ENCODE assay signal across 8 cellular contexts in genomic region chr7:100407285-100408180, GRCh38. TPM values are rescaled to one million over a fixed set of nuclear protein-coding genes. Genes with fewer than 3 reads are reported as not detected.
DNase-seq lines count a peak whose midpoint lies in the region; ATAC-seq and TF ChIP-seq lines count a peak whose summit lies in the region.

No MANE protein-coding gene starts in this region.

- H3K4me1 ChIP-seq in right atrium auricular region (no peaks in the 10 kb centered on the region), Peyer's patch (no peaks in the 10 kb centered on the region)

- TF ChIP-seq POLR2A in Peyer's patch (IDR thresholded peaks at IDR 0.05), result no peak

- H3K36me3 ChIP-seq in right atrium auricular region, result no peaks in the 10 kb centered on the region
- no peaks in the 10 kb centered on the region for H3K36me3 ChIP-seq in Peyer's patch

- no peaks in the 10 kb centered on the region for H3K27me3 ChIP-seq in right atrium auricular region
- H3K27me3 ChIP-seq in Peyer's patch, result no peaks in the 10 kb centered on the region

- no peak overlapping the region for H3K27ac ChIP-seq in right atrium auricular region
- H3K27ac ChIP-seq in Peyer's patch, result no peak overlapping the region

- no peak overlapping the region for H3K4me3 ChIP-seq in right atrium auricular region
- no peak overlapping the region for H3K4me3 ChIP-seq in Peyer's patch

- H3K9me3 ChIP-seq in right atrium auricular region (no peaks in the 10 kb centered on the region), Peyer's patch (no peaks in the 10 kb centered on the region)

- TF ChIP-seq CTCF in right atrium auricular region (IDR thresholded peaks at IDR 0.05) (peak in 1 of 2 donors; percentile 64), Peyer's patch (IDR thresholded peaks at IDR 0.05) (peak; percentile 44 to 86 (median 58))

- DNase-seq in Right ventricle myocardium superior (no peak), right atrium auricular region (ENCODE audit: low spot score) (no peak), HT1080 (ENCODE audit: low read depth) (peak; percentile 75), Peyer's patch (peak in 1 of 3 donors; percentile 36), amniotic stem cell (lab: John Stamatoyannopoulos, UW) (peak; percentile 69), iPS-NIHi11 (ENCODE audit: low spot score) (peak; percentile 69)
- peak; percentile 33 to 46 for DNase-seq in stimulated activated CD4-positive, alpha-beta T cell treated with anti-CD3 and anti-CD28 coated beads, Interleukin-2, amount 100 ng/mL, for 24 hours

- intact Hi-C loops in Right ventricle myocardium superior (cut with DNase I), result no loop called here

- ATAC-seq in Right ventricle myocardium superior (ENCODE audit: poor library complexity), result peak; percentile 70
- ATAC-seq in GM21381 (IDR thresholded peaks at IDR 0.05; ENCODE audit: unreplicated experiment), result no peak

RNA-seq across cellular contexts. Expression of gene ZCWPW1, which starts 21.0 kb away (rescaled TPM):
- total RNA-seq in Right ventricle myocardium superior, result 5.4 TPM
- 1 to 10 TPM; 2.1 to 8.5 TPM for total RNA-seq in right atrium auricular region
- 1.0 and 1.1 TPM in 2 replicates for total RNA-seq in HT1080 (2014; rRNA removed; shearing (Covaris generic))
- 0.76 and 0.95 TPM in 2 replicates for polyA plus RNA-seq in HT1080 (2015; cell fraction: cytosol; rRNA removed)
- polyA plus RNA-seq in HT1080 (2015; cell fraction: nucleus; rRNA removed), result 1.9 and 3.5 TPM in 2 replicates
- 10 to 100 TPM in 1 of 4 donors, 1 to 10 TPM in 3; 1.8 to 19.8 (median 3.6) TPM for total RNA-seq in Peyer's patch

RNA-seq across cellular contexts. Expression of gene MEPCE, which starts 22.1 kb away (rescaled TPM):
- 22.2 TPM for total RNA-seq in Right ventricle myocardium superior
- total RNA-seq in right atrium auricular region, result 10 to 100 TPM; 12.6 to 21.9 TPM
- total RNA-seq in HT1080 (2014; rRNA removed; shearing (Covaris generic)), result 69.7 and 86.6 TPM in 2 replicates
- 33.8 and 37.4 TPM in 2 replicates for polyA plus RNA-seq in HT1080 (2015; cell fraction: cytosol; rRNA removed)
- polyA plus RNA-seq in HT1080 (2015; cell fraction: nucleus; rRNA removed), result 56.3 and 60.9 TPM in 2 replicates
- total RNA-seq in Peyer's patch, result 10 to 100 TPM; 17.3 to 46.3 (median 32.2) TPM

RNA-seq across cellular contexts. Expression of gene PPP1R35, which starts 28.8 kb away (rescaled TPM):
- total RNA-seq in Right ventricle myocardium superior (10.9 TPM), right atrium auricular region (10 to 100 TPM; 18.7 to 20.2 TPM), Peyer's patch (10 to 100 TPM; 44.8 to 67.7 (median 49.0) TPM)
- total RNA-seq in HT1080 (2014; rRNA removed; shearing (Covaris generic)), result 47.7 and 64.3 TPM in 2 replicates
- polyA plus RNA-seq in HT1080 (2015; cell fraction: cytosol; rRNA removed), result 51.0 and 63.9 TPM in 2 replicates
- 125 and 197 TPM in 2 replicates for polyA plus RNA-seq in HT1080 (2015; cell fraction: nucleus; rRNA removed)

RNA-seq across cellular contexts. Expression of gene PILRA, which starts 34.2 kb away (rescaled TPM):
- total RNA-seq in Right ventricle myocardium superior (3.6 TPM), right atrium auricular region (1 to 10 TPM; 2.6 to 6.2 TPM), Peyer's patch (1 to 10 TPM; 5.8 to 9.5 (median 5.9) TPM)
- total RNA-seq in HT1080 (2014; rRNA removed; shearing (Covaris generic)), result 0.61 and 1.2 TPM in 2 replicates
- polyA plus RNA-seq in HT1080 (2015; cell fraction: cytosol; rRNA removed), result 0.09 and 0.19 TPM in 2 replicates
- polyA plus RNA-seq in HT1080 (2015; cell fraction: nucleus; rRNA removed), result 7.2 and 8.7 TPM in 2 replicates

RNA-seq across cellular contexts. Expression of gene PILRB, which starts 49.6 kb away (rescaled TPM):
- total RNA-seq in Right ventricle myocardium superior, result 8.8 TPM
- 1 to 10 TPM; 9.3 to 9.8 TPM for total RNA-seq in right atrium auricular region
- total RNA-seq in HT1080 (2014; rRNA removed; shearing (Covaris generic)), result 21.5 and 23.4 TPM in 2 replicates
- 11.6 and 11.8 TPM in 2 replicates for polyA plus RNA-seq in HT1080 (2015; cell fraction: cytosol; rRNA removed)
- polyA plus RNA-seq in HT1080 (2015; cell fraction: nucleus; rRNA removed), result 237 and 253 TPM in 2 replicates
- 100 to 1,000 TPM in 3 of 4 donors, 10 to 100 TPM in 1; 73.6 to 179 (median 150) TPM for total RNA-seq in Peyer's patch

Comparison
In these comparisons a context has a peak if more than half of its experiments do, and no peak if none do; other contexts are left out.
1. DNase-seq: peak in HT1080 (single experiment), amniotic stem cell (single experiment), iPS-NIHi11 (single experiment) and stimulated activated CD4-positive, alpha-beta T cell treated with anti-CD3 and anti-CD28 coated beads, Interleukin-2, amount 100 ng/mL, for 24 hours (2 of 2); none in Right ventricle myocardium superior (single experiment) and right atrium auricular region (single experiment).